1 cellular context compared by ENCODE assay signal in genomic region chr12:56683-57346, GRCh38.
TF ChIP-seq lines count a peak whose summit lies in the region.

No MANE protein-coding gene starts in this region.

TF ChIP-seq in K562, 482 proteins besides CTCF, POLR2A, EP300 and RAD21 (continued from another document and continues in another):
- TF ChIP-seq CHD7 (IDR thresholded peaks at IDR 0.05; ENCODE audit: low read depth, low read length) (no peak), EHMT2 (IDR thresholded peaks at IDR 0.05) (0 out of 2 replicates have a peak, but pooled peaks have one; percentile 10), HDAC2 (IDR thresholded peaks at IDR 0.05) (no peak), GTF2B (IDR thresholded peaks at IDR 0.05; ENCODE audit: extremely low read depth, insufficient read length) (no peak), ZEB2 (IDR thresholded peaks at IDR 0.05) (no peak), PYGO2 (tag; IDR thresholded peaks at IDR 0.05) (no peak), TFAP4 (CRISPR knock-in tag; IDR thresholded peaks at IDR 0.05; ENCODE audit: borderline replicate concordance) (0 out of 2 replicates have a peak, but pooled peaks have one; percentile 11), REST (CRISPR knock-in tag; IDR thresholded peaks at IDR 0.05; ENCODE audit: low read depth) (no peak), KDM1A (IDR thresholded peaks at IDR 0.05) (no peak), SMAD4 (CRISPR knock-in tag; conservative IDR thresholded peaks at IDR 0.05) (0 out of 2 replicates have a peak, but pooled peaks have one; percentile 27), ETV5 (CRISPR knock-in tag; IDR thresholded peaks at IDR 0.05; ENCODE audit: low read depth) (no peak), NRF1 (conservative IDR thresholded peaks at IDR 0.05 in 1 of 2, IDR thresholded peaks at IDR 0.05 in 1 of 2) (0 out of 4 replicates have a peak, but pooled peaks of 1 of the 2 experiments have one; percentile 11), TEAD1 (CRISPR knock-in tag; IDR thresholded peaks at IDR 0.05) (peak in 1 of 2 experiments; percentile 18; a peak in 1 of 4 replicates), POLR2AphosphoS2 (IDR thresholded peaks at IDR 0.05; ENCODE audit: low read length) (no peak), SIX5 (IDR thresholded peaks at IDR 0.05; ENCODE audit: borderline replicate concordance in 1 of 2, insufficient read depth in 1 of 2, low read depth in 1 of 2, low read length in 2 of 2) (no peak), ZBTB12 (CRISPR knock-in tag; IDR thresholded peaks at IDR 0.05) (no peak), CBFA2T3 (IDR thresholded peaks at IDR 0.05) (no peak), CREB1 (IDR thresholded peaks at IDR 0.05) (no peak), CREB1 (CRISPR knock-in tag; IDR thresholded peaks at IDR 0.05) (no peak), DEAF1 (CRISPR knock-in tag; IDR thresholded peaks at IDR 0.05) (no peak), ZNF24 (IDR thresholded peaks at IDR 0.05) (no peak), UBTF (IDR thresholded peaks at IDR 0.05; ENCODE audit: borderline replicate concordance in 1 of 2, low read depth in 2 of 2, low read length in 2 of 2) (0 out of 4 replicates have a peak, but pooled peaks of 1 of the 2 experiments have one; percentile 49), FOS (IDR thresholded peaks at IDR 0.05; ENCODE audit: extremely low read depth, insufficient read length) (no peak), YBX1 (IDR thresholded peaks at IDR 0.05) (no peak), FOXA1 (IDR thresholded peaks at IDR 0.05; ENCODE audit: borderline replicate concordance) (no peak), ATF7 (IDR thresholded peaks at IDR 0.05) (0 out of 2 replicates have a peak, but pooled peaks have one; percentile 33), SPI1 (IDR thresholded peaks at IDR 0.05; ENCODE audit: borderline replicate concordance, low read depth, low read length) (peak; percentile 100), MBD2 (IDR thresholded peaks at IDR 0.05; ENCODE audit: borderline replicate concordance, low read depth) (no peak), DIDO1 (tag; IDR thresholded peaks at IDR 0.05; ENCODE audit: low read depth) (no peak), SAP30 (IDR thresholded peaks at IDR 0.05; ENCODE audit: borderline replicate concordance, insufficient read depth, low read depth, low read length, poor library complexity, severe bottlenecking) (no peak), E2F4 (CRISPR knock-in tag; IDR thresholded peaks at IDR 0.05; ENCODE audit: low read depth) (no peak)
